ENCODE assay signal across 7 cellular contexts in genomic region chr11:64996327-64996709, GRCh38. TPM values are rescaled to one million over a fixed set of nuclear protein-coding genes. Genes with fewer than 3 reads are reported as not detected.
DNase-seq lines count a peak whose midpoint lies in the region; ATAC-seq and TF ChIP-seq lines count a peak whose summit lies in the region.
"Had no signal": no experiment of that assay in that cellular context is flagged by ENCODE, and none has a peak within 500 bp of the region (broad histone marks: within the 10 kb centered on the region; RNA-seq: fewer than 3 reads in every experiment).

No MANE protein-coding gene starts in this region.

- H3K4me2 ChIP-seq in mesendoderm (ENCODE audit: low read length): no peak overlapping the region

- no peak overlapping the region for H2BK120ac ChIP-seq in mesendoderm (ENCODE audit: low read depth, low read length)

- H3K27me3 ChIP-seq in AG04450 (ENCODE audit: control insufficient read depth, insufficient read depth, low read length) (no peaks in the 10 kb centered on the region), mesendoderm (ENCODE audit: insufficient read depth, low read length, poor library complexity) (no peaks in the 10 kb centered on the region)

- WGBS in mesendoderm (ENCODE audit: extremely low coverage, insufficient coverage, low lambda C conversion rate): no CpG with 5 or more reads among the region's 11 CpGs

- peak overlapping the region; percentile 80 for H3K56ac ChIP-seq in mesendoderm (ENCODE audit: low read length)

- POLR2A ChIA-PET in AG04450 (lab: Yijun Ruan, JAX) (no interaction called here), activated B cell treated with CpG ODN at 0.5 μM for 24 hours (lab: Charles Lee) (interaction anchor here (0.5 to 1.6 kb wide), 5 partner anchors 17 to 187 kb away, joined by 3 to 9 read pairs (median 3); partner anchors contain the start of gene ARL2)

- no peaks in the 10 kb centered on the region for H3K79me1 ChIP-seq in mesendoderm (ENCODE audit: low read length)

- H4K8ac ChIP-seq in mesendoderm (ENCODE audit: low read depth, low read length): no peak overlapping the region

- H3K9me3 ChIP-seq in AG04450 (ENCODE audit: control insufficient read depth, insufficient read depth, low read length): no peaks in the 10 kb centered on the region

- peak overlapping the region; percentile 49 for H3K9ac ChIP-seq in mesendoderm (ENCODE audit: low read length)

- H3K79me2 ChIP-seq in mesendoderm (ENCODE audit: control insufficient read depth, insufficient read depth, low read length): no peaks in the 10 kb centered on the region

- no peak overlapping the region for H2BK5ac ChIP-seq in mesendoderm (ENCODE audit: low read length)

- no peaks in the 10 kb centered on the region for H3K36me3 Mint-ChIP-seq in activated B cell treated with CpG ODN at 0.5 μM for 24 hours (ENCODE audit: low read depth)
- H3K36me3 Mint-ChIP-seq: naive thymus-derived CD8-positive, alpha-beta T cell had no signal

- ATAC-seq in activated B cell treated with CpG ODN at 0.5 μM for 24 hours (ENCODE audit: low read depth) (no peak), HG02588 (IDR thresholded peaks at IDR 0.05; ENCODE audit: unreplicated experiment) (no peak), HG02678 (IDR thresholded peaks at IDR 0.05; ENCODE audit: unreplicated experiment) (no peak)

- H3K23ac ChIP-seq in mesendoderm (ENCODE audit: low read length): no peak overlapping the region

- no peaks in the 10 kb centered on the region for H3K9me3 Mint-ChIP-seq in activated B cell treated with CpG ODN at 0.5 μM for 24 hours
- H3K9me3 Mint-ChIP-seq: naive thymus-derived CD8-positive, alpha-beta T cell had no signal

- H3K27ac ChIP-seq in AG04450 (ENCODE audit: low read depth, low read length): no peak overlapping the region
- H3K27ac ChIP-seq in mesendoderm (ENCODE audit: low read depth, low read length): no peak overlapping the region

- intact Hi-C loops in activated B cell treated with CpG ODN at 0.5 μM for 24 hours (cut with micrococcal nuclease): no loop called here

- DNase-seq in AG04450 (ENCODE audit: low read depth, low spot score) (no peak), activated B cell treated with CpG ODN at 0.5 μM for 24 hours (no peak), mesendoderm (no peak), NK-92 (lab: John Stamatoyannopoulos, UW; ENCODE audit: unreplicated experiment) (no peak)

- H3K18ac ChIP-seq in mesendoderm (ENCODE audit: low read length): no peak overlapping the region

- peak overlapping the region; percentile 70 for H3K4me3 Mint-ChIP-seq in activated B cell treated with CpG ODN at 0.5 μM for 24 hours

- no peak overlapping the region for H2BK15ac ChIP-seq in mesendoderm (replicated peaks; ENCODE audit: low read depth)

- H3K4me3 ChIP-seq in AG04450 (ENCODE audit: low read depth, low read length): peak overlapping the region; percentile 58
- H3K4me3 ChIP-seq in mesendoderm (ENCODE audit: low read length): no peak overlapping the region

- no peak overlapping the region for H4K5ac ChIP-seq in mesendoderm (ENCODE audit: low read length)

- H3K4ac ChIP-seq in mesendoderm (ENCODE audit: low read depth, low read length): no peak overlapping the region

- peaks cover 26% of the 10 kb centered on the region for H3K4me1 Mint-ChIP-seq in activated B cell treated with CpG ODN at 0.5 μM for 24 hours

- no peak for TF ChIP-seq CTCF in AG04450 (IDR thresholded peaks at IDR 0.05; ENCODE audit: low read depth, low read length)
- no peak for TF ChIP-seq CTCF in activated B cell treated with CpG ODN at 0.5 μM for 24 hours (IDR thresholded peaks at IDR 0.05)

- no peaks in the 10 kb centered on the region for H3K36me3 ChIP-seq in mesendoderm (ENCODE audit: control insufficient read depth, insufficient read depth, low read length)

- no peaks in the 10 kb centered on the region for H3K27me3 Mint-ChIP-seq in activated B cell treated with CpG ODN at 0.5 μM for 24 hours

- H3K4me1 ChIP-seq in mesendoderm (ENCODE audit: control insufficient read depth, low read depth, low read length): peaks cover 2% of the 10 kb centered on the region

- H3K27ac Mint-ChIP-seq in activated B cell treated with CpG ODN at 0.5 μM for 24 hours: peak overlapping the region; percentile 66

- no peak overlapping the region for H2AK5ac ChIP-seq in mesendoderm (ENCODE audit: low read length)

- CTCF ChIA-PET in AG04450 (lab: Charles Lee) (interaction anchor here (0.8 to 2.4 kb wide), 8 partner anchors 10 to 152 kb away, joined by 3 to 23 read pairs (median 4); partner anchors contain the start of genes ARL2, CDC42BPG and MAJIN), activated B cell treated with CpG ODN at 0.5 μM for 24 hours (lab: Charles Lee) (interaction anchor here (0.8 to 3.8 kb wide), 4 partner anchors 10 to 148 kb away, joined by 3 to 12 read pairs (median 8); partner anchors contain the start of genes ARL2 and MAJIN)

RNA-seq across cellular contexts. Expression of gene BATF2, which starts 0.5 kb away (rescaled TPM):
- 1.5 and 2.1 TPM in 2 replicates for polyA plus RNA-seq in AG04450 (2011; rRNA removed)
- polyA minus RNA-seq in AG04450 (2011; rRNA and poly(A)+ RNA removed): 1.4 and 2.1 TPM in 2 replicates
- total RNA-seq in activated B cell treated with CpG ODN at 0.5 μM for 24 hours: 0.07 and 0.24 TPM in 2 replicates
- polyA plus RNA-seq in mesendoderm (2013, experiment 1 of 2): 0.72 TPM
- 0.69 TPM for polyA plus RNA-seq in mesendoderm (2013, experiment 2 of 2)
- total RNA-seq: naive thymus-derived CD8-positive, alpha-beta T cell had no signal
- polyA plus RNA-seq: naive thymus-derived CD8-positive, alpha-beta T cell had no signal

RNA-seq across cellular contexts. Expression of gene ARL2, which starts 17.6 kb away (rescaled TPM):
- polyA plus RNA-seq in AG04450 (2011; rRNA removed): 60.7 and 76.5 TPM in 2 replicates
- polyA minus RNA-seq in AG04450 (2011; rRNA and poly(A)+ RNA removed): 23.3 and 24.2 TPM in 2 replicates
- 65.6 and 79.4 TPM in 2 replicates for total RNA-seq in activated B cell treated with CpG ODN at 0.5 μM for 24 hours
- 130 TPM for polyA plus RNA-seq in mesendoderm (2013, experiment 1 of 2)
- 132 TPM for polyA plus RNA-seq in mesendoderm (2013, experiment 2 of 2)

RNA-seq across cellular contexts. Expression of gene MAJIN, which starts 24.4 kb away (rescaled TPM):
- not detected in 2 replicates for polyA plus RNA-seq in AG04450 (2011; rRNA removed)
- polyA minus RNA-seq in AG04450 (2011; rRNA and poly(A)+ RNA removed): 0.09 TPM in 1 of 2 replicates, not detected in the other
- 0.20 and 1.5 TPM in 2 replicates for total RNA-seq in activated B cell treated with CpG ODN at 0.5 μM for 24 hours
- polyA plus RNA-seq in mesendoderm (2013, experiment 1 of 2): not detected
- polyA plus RNA-seq in mesendoderm (2013, experiment 2 of 2): not detected

RNA-seq across cellular contexts. Expression of gene SNX15, which starts 30.9 kb away (rescaled TPM):
- 8.0 and 10.5 TPM in 2 replicates for polyA plus RNA-seq in AG04450 (2011; rRNA removed)
- 1.3 and 3.6 TPM in 2 replicates for polyA minus RNA-seq in AG04450 (2011; rRNA and poly(A)+ RNA removed)
- 17.3 and 19.3 TPM in 2 replicates for total RNA-seq in activated B cell treated with CpG ODN at 0.5 μM for 24 hours
- 10.2 TPM for polyA plus RNA-seq in mesendoderm (2013, experiment 1 of 2)
- polyA plus RNA-seq in mesendoderm (2013, experiment 2 of 2): 10.9 TPM

RNA-seq across cellular contexts. Expression of gene SAC3D1, which starts 44.7 kb away (rescaled TPM):
- 4.5 and 5.3 TPM in 2 replicates for polyA plus RNA-seq in AG04450 (2011; rRNA removed)
- 2.3 and 3.3 TPM in 2 replicates for polyA minus RNA-seq in AG04450 (2011; rRNA and poly(A)+ RNA removed)
- total RNA-seq in activated B cell treated with CpG ODN at 0.5 μM for 24 hours: 3.8 and 5.4 TPM in 2 replicates
- 12.1 TPM for polyA plus RNA-seq in mesendoderm (2013, experiment 1 of 2)
- 11.8 TPM for polyA plus RNA-seq in mesendoderm (2013, experiment 2 of 2)
